In the genomic region with DNA sequence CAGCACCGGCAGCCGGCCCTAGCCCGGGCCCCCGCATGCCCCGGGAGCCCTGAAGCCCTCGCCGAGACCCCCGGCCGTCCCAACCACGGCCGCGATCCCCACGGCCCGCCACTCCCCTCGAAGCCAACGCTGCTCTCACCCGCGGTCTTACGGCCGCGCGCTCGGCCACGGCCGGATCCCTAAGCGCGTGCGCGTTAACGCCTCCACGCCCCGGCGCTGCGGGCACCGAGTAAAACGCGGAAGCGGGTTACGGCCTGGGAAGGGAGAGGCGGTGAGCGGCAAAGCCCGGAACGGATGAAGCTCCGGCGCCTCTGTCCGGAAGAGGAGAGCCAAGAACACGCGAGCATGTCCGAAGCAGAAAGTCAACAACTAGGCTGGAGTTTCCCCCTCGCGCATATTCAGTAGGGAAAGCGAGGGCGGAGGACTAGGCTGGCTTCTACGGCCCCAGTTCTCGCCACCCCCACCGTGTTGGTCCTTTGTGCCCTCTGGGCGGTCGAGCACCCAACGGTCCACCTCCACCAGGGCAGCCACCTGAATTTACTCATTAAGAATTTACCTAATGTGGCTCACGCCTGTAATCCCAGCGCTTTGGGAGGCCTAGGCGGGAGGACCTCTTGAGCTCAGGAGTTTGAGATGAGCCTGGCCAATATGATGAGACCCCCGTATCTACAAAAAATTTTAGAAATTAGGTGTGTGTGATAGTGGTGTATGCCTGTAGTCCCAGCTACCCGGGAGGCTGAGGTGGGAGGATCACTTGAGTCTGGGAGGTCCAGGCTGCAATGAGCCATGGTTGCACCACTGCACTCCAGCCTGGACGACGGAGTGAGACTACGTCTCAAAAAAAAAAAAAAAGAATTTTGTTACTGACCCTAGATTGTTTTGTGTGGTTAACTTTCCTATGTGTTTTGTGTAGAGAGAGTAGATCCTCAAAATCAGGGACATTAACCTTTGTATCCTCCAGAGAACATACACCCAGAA, we compare ENCODE assay signal across 1 cellular context.
TF ChIP-seq lines count a peak whose summit lies in the region.

A gene (minus strand): TSS at position 169 of the 978 bp plus-strand sequence. CDS start 1,177 bp downstream, outside the sequence.

TF ChIP-seq in HepG2, 621 proteins besides CTCF, POLR2A, EP300 and RAD21 (continued from another document and continues in another):
- TF ChIP-seq, protein P1, sequence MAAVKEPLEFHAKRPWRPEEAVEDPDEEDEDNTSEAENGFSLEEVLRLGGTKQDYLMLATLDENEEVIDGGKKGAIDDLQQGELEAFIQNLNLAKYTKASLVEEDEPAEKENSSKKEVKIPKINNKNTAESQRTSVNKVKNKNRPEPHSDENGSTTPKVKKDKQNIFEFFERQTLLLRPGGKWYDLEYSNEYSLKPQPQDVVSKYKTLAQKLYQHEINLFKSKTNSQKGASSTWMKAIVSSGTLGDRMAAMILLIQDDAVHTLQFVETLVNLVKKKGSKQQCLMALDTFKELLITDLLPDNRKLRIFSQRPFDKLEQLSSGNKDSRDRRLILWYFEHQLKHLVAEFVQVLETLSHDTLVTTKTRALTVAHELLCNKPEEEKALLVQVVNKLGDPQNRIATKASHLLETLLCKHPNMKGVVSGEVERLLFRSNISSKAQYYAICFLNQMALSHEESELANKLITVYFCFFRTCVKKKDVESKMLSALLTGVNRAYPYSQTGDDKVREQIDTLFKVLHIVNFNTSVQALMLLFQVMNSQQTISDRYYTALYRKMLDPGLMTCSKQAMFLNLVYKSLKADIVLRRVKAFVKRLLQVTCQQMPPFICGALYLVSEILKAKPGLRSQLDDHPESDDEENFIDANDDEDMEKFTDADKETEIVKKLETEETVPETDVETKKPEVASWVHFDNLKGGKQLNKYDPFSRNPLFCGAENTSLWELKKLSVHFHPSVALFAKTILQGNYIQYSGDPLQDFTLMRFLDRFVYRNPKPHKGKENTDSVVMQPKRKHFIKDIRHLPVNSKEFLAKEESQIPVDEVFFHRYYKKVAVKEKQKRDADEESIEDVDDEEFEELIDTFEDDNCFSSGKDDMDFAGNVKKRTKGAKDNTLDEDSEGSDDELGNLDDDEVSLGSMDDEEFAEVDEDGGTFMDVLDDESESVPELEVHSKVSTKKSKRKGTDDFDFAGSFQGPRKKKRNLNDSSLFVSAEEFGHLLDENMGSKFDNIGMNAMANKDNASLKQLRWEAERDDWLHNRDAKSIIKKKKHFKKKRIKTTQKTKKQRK (IDR thresholded peaks at IDR 0.05; ENCODE audit: low read length), result no peak
- TF ChIP-seq KLF9 (CRISPR knock-in tag; IDR thresholded peaks at IDR 0.05; ENCODE audit: low read depth) (peak; percentile 89), SIN3B (IDR thresholded peaks at IDR 0.05; ENCODE audit: low read length) (peak; percentile 66), PHF5A (CRISPR knock-in tag; IDR thresholded peaks at IDR 0.05; ENCODE audit: low read depth, unreplicated experiment) (peak; percentile 100), ZMYM2 (CRISPR knock-in tag; IDR thresholded peaks at IDR 0.05) (peak; percentile 79), ZFX (CRISPR knock-in tag; IDR thresholded peaks at IDR 0.05; ENCODE audit: low read depth) (peak; percentile 97), GPN1 (CRISPR knock-in tag; IDR thresholded peaks at IDR 0.05; ENCODE audit: borderline replicate concordance) (no peak), CCAR2 (optimal IDR thresholded peaks at IDR 0.05; ENCODE audit: low read depth, low read length) (peak; percentile 99), TCF12 (IDR thresholded peaks at IDR 0.05) (no peak), TCF12 (CRISPR knock-in tag; IDR thresholded peaks at IDR 0.05) (peak; percentile 73; the same call in 1 of the 2 replicates), ZBTB38 (CRISPR knock-in tag; IDR thresholded peaks at IDR 0.05) (peak; percentile 94), LCORL (IDR thresholded peaks at IDR 0.05) (no peak), LCORL (CRISPR knock-in tag; IDR thresholded peaks at IDR 0.05) (peak; percentile 91), ZNF761 (CRISPR knock-in tag; conservative IDR thresholded peaks at IDR 0.05) (0 out of 2 replicates have a peak, but pooled peaks have one; percentile 77)
- TF ChIP-seq, protein P2, sequence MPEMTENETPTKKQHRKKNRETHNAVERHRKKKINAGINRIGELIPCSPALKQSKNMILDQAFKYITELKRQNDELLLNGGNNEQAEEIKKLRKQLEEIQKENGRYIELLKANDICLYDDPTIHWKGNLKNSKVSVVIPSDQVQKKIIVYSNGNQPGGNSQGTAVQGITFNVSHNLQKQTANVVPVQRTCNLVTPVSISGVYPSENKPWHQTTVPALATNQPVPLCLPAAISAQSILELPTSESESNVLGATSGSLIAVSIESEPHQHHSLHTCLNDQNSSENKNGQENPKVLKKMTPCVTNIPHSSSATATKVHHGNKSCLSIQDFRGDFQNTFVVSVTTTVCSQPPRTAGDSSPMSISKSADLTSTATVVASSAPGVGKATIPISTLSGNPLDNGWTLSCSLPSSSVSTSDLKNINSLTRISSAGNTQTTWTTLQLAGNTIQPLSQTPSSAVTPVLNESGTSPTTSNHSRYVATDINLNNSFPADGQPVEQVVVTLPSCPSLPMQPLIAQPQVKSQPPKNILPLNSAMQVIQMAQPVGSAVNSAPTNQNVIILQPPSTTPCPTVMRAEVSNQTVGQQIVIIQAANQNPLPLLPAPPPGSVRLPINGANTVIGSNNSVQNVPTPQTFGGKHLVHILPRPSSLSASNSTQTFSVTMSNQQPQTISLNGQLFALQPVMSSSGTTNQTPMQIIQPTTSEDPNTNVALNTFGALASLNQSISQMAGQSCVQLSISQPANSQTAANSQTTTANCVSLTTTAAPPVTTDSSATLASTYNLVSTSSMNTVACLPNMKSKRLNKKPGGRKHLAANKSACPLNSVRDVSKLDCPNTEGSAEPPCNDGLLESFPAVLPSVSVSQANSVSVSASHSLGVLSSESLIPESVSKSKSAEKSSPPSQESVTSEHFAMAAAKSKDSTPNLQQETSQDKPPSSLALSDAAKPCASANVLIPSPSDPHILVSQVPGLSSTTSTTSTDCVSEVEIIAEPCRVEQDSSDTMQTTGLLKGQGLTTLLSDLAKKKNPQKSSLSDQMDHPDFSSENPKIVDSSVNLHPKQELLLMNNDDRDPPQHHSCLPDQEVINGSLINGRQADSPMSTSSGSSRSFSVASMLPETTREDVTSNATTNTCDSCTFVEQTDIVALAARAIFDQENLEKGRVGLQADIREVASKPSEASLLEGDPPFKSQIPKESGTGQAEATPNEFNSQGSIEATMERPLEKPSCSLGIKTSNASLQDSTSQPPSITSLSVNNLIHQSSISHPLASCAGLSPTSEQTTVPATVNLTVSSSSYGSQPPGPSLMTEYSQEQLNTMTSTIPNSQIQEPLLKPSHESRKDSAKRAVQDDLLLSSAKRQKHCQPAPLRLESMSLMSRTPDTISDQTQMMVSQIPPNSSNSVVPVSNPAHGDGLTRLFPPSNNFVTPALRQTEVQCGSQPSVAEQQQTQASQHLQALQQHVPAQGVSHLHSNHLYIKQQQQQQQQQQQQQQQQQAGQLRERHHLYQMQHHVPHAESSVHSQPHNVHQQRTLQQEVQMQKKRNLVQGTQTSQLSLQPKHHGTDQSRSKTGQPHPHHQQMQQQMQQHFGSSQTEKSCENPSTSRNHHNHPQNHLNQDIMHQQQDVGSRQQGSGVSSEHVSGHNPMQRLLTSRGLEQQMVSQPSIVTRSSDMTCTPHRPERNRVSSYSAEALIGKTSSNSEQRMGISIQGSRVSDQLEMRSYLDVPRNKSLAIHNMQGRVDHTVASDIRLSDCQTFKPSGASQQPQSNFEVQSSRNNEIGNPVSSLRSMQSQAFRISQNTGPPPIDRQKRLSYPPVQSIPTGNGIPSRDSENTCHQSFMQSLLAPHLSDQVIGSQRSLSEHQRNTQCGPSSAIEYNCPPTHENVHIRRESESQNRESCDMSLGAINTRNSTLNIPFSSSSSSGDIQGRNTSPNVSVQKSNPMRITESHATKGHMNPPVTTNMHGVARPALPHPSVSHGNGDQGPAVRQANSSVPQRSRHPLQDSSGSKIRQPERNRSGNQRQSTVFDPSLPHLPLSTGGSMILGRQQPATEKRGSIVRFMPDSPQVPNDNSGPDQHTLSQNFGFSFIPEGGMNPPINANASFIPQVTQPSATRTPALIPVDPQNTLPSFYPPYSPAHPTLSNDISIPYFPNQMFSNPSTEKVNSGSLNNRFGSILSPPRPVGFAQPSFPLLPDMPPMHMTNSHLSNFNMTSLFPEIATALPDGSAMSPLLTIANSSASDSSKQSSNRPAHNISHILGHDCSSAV (CRISPR knock-in tag; IDR thresholded peaks at IDR 0.05; ENCODE audit: borderline replicate concordance), result 0 out of 2 replicates have a peak, but pooled peaks have one; percentile 53
- TF ChIP-seq, protein P3, sequence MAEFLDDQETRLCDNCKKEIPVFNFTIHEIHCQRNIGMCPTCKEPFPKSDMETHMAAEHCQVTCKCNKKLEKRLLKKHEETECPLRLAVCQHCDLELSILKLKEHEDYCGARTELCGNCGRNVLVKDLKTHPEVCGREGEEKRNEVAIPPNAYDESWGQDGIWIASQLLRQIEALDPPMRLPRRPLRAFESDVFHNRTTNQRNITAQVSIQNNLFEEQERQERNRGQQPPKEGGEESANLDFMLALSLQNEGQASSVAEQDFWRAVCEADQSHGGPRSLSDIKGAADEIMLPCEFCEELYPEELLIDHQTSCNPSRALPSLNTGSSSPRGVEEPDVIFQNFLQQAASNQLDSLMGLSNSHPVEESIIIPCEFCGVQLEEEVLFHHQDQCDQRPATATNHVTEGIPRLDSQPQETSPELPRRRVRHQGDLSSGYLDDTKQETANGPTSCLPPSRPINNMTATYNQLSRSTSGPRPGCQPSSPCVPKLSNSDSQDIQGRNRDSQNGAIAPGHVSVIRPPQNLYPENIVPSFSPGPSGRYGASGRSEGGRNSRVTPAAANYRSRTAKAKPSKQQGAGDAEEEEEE (CRISPR knock-in tag; IDR thresholded peaks at IDR 0.05; ENCODE audit: borderline replicate concordance), result 0 out of 2 replicates have a peak, but pooled peaks have one; percentile 45
- TF ChIP-seq, protein P4, sequence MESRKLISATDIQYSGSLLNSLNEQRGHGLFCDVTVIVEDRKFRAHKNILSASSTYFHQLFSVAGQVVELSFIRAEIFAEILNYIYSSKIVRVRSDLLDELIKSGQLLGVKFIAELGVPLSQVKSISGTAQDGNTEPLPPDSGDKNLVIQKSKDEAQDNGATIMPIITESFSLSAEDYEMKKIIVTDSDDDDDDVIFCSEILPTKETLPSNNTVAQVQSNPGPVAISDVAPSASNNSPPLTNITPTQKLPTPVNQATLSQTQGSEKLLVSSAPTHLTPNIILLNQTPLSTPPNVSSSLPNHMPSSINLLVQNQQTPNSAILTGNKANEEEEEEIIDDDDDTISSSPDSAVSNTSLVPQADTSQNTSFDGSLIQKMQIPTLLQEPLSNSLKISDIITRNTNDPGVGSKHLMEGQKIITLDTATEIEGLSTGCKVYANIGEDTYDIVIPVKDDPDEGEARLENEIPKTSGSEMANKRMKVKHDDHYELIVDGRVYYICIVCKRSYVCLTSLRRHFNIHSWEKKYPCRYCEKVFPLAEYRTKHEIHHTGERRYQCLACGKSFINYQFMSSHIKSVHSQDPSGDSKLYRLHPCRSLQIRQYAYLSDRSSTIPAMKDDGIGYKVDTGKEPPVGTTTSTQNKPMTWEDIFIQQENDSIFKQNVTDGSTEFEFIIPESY (CRISPR knock-in tag; IDR thresholded peaks at IDR 0.05), result peak; percentile 83
- TF ChIP-seq, protein P5, sequence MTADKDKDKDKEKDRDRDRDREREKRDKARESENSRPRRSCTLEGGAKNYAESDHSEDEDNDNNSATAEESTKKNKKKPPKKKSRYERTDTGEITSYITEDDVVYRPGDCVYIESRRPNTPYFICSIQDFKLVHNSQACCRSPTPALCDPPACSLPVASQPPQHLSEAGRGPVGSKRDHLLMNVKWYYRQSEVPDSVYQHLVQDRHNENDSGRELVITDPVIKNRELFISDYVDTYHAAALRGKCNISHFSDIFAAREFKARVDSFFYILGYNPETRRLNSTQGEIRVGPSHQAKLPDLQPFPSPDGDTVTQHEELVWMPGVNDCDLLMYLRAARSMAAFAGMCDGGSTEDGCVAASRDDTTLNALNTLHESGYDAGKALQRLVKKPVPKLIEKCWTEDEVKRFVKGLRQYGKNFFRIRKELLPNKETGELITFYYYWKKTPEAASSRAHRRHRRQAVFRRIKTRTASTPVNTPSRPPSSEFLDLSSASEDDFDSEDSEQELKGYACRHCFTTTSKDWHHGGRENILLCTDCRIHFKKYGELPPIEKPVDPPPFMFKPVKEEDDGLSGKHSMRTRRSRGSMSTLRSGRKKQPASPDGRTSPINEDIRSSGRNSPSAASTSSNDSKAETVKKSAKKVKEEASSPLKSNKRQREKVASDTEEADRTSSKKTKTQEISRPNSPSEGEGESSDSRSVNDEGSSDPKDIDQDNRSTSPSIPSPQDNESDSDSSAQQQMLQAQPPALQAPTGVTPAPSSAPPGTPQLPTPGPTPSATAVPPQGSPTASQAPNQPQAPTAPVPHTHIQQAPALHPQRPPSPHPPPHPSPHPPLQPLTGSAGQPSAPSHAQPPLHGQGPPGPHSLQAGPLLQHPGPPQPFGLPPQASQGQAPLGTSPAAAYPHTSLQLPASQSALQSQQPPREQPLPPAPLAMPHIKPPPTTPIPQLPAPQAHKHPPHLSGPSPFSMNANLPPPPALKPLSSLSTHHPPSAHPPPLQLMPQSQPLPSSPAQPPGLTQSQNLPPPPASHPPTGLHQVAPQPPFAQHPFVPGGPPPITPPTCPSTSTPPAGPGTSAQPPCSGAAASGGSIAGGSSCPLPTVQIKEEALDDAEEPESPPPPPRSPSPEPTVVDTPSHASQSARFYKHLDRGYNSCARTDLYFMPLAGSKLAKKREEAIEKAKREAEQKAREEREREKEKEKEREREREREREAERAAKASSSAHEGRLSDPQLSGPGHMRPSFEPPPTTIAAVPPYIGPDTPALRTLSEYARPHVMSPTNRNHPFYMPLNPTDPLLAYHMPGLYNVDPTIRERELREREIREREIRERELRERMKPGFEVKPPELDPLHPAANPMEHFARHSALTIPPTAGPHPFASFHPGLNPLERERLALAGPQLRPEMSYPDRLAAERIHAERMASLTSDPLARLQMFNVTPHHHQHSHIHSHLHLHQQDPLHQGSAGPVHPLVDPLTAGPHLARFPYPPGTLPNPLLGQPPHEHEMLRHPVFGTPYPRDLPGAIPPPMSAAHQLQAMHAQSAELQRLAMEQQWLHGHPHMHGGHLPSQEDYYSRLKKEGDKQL (CRISPR knock-in tag; IDR thresholded peaks at IDR 0.05; ENCODE audit: low read depth), result peak; percentile 87
- TF ChIP-seq, protein P6, sequence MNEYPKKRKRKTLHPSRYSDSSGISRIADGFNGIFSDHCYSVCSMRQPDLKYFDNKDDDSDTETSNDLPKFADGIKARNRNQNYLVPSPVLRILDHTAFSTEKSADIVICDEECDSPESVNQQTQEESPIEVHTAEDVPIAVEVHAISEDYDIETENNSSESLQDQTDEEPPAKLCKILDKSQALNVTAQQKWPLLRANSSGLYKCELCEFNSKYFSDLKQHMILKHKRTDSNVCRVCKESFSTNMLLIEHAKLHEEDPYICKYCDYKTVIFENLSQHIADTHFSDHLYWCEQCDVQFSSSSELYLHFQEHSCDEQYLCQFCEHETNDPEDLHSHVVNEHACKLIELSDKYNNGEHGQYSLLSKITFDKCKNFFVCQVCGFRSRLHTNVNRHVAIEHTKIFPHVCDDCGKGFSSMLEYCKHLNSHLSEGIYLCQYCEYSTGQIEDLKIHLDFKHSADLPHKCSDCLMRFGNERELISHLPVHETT (CRISPR knock-in tag; conservative IDR thresholded peaks at IDR 0.05), result peak; percentile 95
- TF ChIP-seq, protein P7, sequence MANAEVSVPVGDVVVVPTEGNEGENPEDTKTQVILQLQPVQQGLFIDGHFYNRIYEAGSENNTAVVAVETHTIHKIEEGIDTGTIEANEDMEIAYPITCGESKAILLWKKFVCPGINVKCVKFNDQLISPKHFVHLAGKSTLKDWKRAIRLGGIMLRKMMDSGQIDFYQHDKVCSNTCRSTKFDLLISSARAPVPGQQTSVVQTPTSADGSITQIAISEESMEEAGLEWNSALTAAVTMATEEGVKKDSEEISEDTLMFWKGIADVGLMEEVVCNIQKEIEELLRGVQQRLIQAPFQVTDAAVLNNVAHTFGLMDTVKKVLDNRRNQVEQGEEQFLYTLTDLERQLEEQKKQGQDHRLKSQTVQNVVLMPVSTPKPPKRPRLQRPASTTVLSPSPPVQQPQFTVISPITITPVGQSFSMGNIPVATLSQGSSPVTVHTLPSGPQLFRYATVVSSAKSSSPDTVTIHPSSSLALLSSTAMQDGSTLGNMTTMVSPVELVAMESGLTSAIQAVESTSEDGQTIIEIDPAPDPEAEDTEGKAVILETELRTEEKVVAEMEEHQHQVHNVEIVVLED (CRISPR knock-in tag; IDR thresholded peaks at IDR 0.05; ENCODE audit: borderline replicate concordance), result peak; percentile 96
